17 cellular contexts compared by ENCODE assay signal in genomic region chr11:45933846-45934579, GRCh38. TPM values are rescaled to one million over a fixed set of nuclear protein-coding genes. Genes with fewer than 3 reads are reported as not detected.
A peak's percentile ranks its signal among the peaks of the same experiment; 100 is the strongest.
DNase-seq lines count a peak whose midpoint lies in the region; ATAC-seq and TF ChIP-seq lines count a peak whose summit lies in the region.
"Had no signal": no experiment of that assay in that cellular context is flagged by ENCODE, and none has a peak within 500 bp of the region (broad histone marks: within the 10 kb centered on the region; RNA-seq: fewer than 3 reads in every experiment).

No MANE protein-coding gene starts in this region.

- TF ChIP-seq POLR2A in spleen (IDR thresholded peaks at IDR 0.05), result no peak

- peaks cover 2% of the 10 kb centered on the region; the same call in 1 of the 2 replicates for H4K20me1 ChIP-seq in OCI-LY3 (ENCODE audit: insufficient read depth, low read length)

- peak overlapping the region; percentile 77 for H3K4me2 ChIP-seq in OCI-LY3 (ENCODE audit: low read length)

- H3K9ac ChIP-seq in OCI-LY3 (ENCODE audit: low read length), result peak overlapping the region; percentile 61

- H3K4me1 ChIP-seq in OCI-LY3 (ENCODE audit: low read length), result peaks cover 94% of the 10 kb centered on the region
- peaks cover 6 to 27% of the 10 kb centered on the region in 2 donors for H3K4me1 ChIP-seq in esophagus (ENCODE audit: control insufficient read depth in 2 of 2, insufficient read depth in 2 of 2, low read length in 1 of 2)
- peaks cover 17 to 94% (median 62%) of the 10 kb centered on the region in 6 donors for H3K4me1 ChIP-seq in spleen

- intact Hi-C loops in spleen (cut with DNase I; ENCODE audit: low total_unique reads), result no loop called here

- H3K27me3 ChIP-seq in OCI-LY3 (ENCODE audit: low read depth, low read length) (no peaks in the 10 kb centered on the region), esophagus (ENCODE audit: control insufficient read depth in 1 of 2, insufficient read depth in 2 of 2, low read length in 2 of 2) (no peaks in the 10 kb centered on the region), spleen (replicated peaks in 1 of 7) (no peaks in the 10 kb centered on the region)
- H3K27me3 ChIP-seq: tibial artery had no signal

- H3K36me3 ChIP-seq in OCI-LY3 (replicated peaks; ENCODE audit: low read depth, low read length) (peaks cover 29% of the 10 kb centered on the region), esophagus (ENCODE audit: control insufficient read depth in 2 of 2, insufficient read depth in 2 of 2, low read length in 1 of 2) (peaks cover 9 to 16% of the 10 kb centered on the region in 2 donors), spleen (peaks cover 3 to 91% (median 50%) of the 10 kb centered on the region in 6 donors)

- H3K79me2 ChIP-seq in OCI-LY3 (ENCODE audit: low read length), result peaks cover 30% of the 10 kb centered on the region

- WGBS in esophagus, 2 donors, result 53 to 66% methylated on average over 21 of the region's 21 CpGs
- WGBS in spleen, 5 donors, result 87 to 92% (median 92%) methylated on average over 21 of the region's 21 CpGs

- no peak overlapping the region for H2AFZ ChIP-seq in OCI-LY3 (ENCODE audit: low read depth, low read length)

- no peaks in the 10 kb centered on the region for H3K9me3 ChIP-seq in OCI-LY3 (ENCODE audit: insufficient read depth, low read length)
- H3K9me3 ChIP-seq in esophagus (ENCODE audit: control insufficient read depth in 2 of 2, insufficient read depth in 1 of 2, low read depth in 1 of 2, low read length in 1 of 2), result no peaks in the 10 kb centered on the region
- no peaks in the 10 kb centered on the region for H3K9me3 ChIP-seq in spleen
- H3K9me3 ChIP-seq: tibial artery had no signal

- peak overlapping the region; percentile 79 for H3K4me3 ChIP-seq in OCI-LY3 (ENCODE audit: low read length)
- no peak overlapping the region for H3K4me3 ChIP-seq in esophagus (ENCODE audit: low read depth in 1 of 2, low read length in 2 of 2)
- H3K4me3 ChIP-seq in spleen, result peak overlapping the region in 3 of 8 donors; percentile 30 to 60 (median 41)
- H3K4me3 ChIP-seq: tibial artery had no signal

- DNase-seq in spleen (peak; percentile 76), caudate nucleus (lab: John Stamatoyannopoulos, UW) (no peak), NCI-H2081 (lab: John Stamatoyannopoulos, UW) (no peak)
- DNase-seq: activated CD4-positive, alpha-beta memory T cell treated with anti-CD3 and anti-CD28 coated beads for 36 hours; activated naive CD4-positive, alpha-beta T cell treated with anti-CD3 and anti-CD28 coated beads, Interleukin-2, amount 10 ng/mL, durations not matched to agents 7 days and 5 days; activated T-cell treated with anti-CD3 and anti-CD28 coated beads, Interleukin-2, amount 50 U/mL, for 24 hours; GF-D8; left ventricle myocardium superior; nucleus accumbens; Right ventricle myocardium superior; T-helper 1 cell; WERI-Rb-1 had no signal

- no peak for ATAC-seq in GM21528 (IDR thresholded peaks at IDR 0.05; ENCODE audit: low FRiP score, unreplicated experiment)
- ATAC-seq: left ventricle myocardium superior had no signal

- H3K27ac ChIP-seq in OCI-LY3 (ENCODE audit: low read length), result peak overlapping the region; percentile 96
- H3K27ac ChIP-seq in esophagus (ENCODE audit: low read depth in 2 of 2, low read length in 1 of 2), result peak overlapping the region; percentile 17 to 34
- peak overlapping the region in 5 of 8 donors; percentile 8 to 86 (median 37) for H3K27ac ChIP-seq in spleen
- no peak overlapping the region for H3K27ac ChIP-seq in caudate nucleus (ENCODE audit: low read depth, low read length)
- H3K27ac ChIP-seq: tibial artery, WERI-Rb-1 had no signal

- TF ChIP-seq CTCF in OCI-LY3 (IDR thresholded peaks at IDR 0.05; ENCODE audit: low read depth, low read length) (no peak), spleen (IDR thresholded peaks at IDR 0.05 in 8 of 11, conservative IDR thresholded peaks at IDR 0.05 in 3 of 11) (no peak)

RNA-seq across cellular contexts. Expression of gene LARGE2, which starts 11.6 kb away (rescaled TPM):
- polyA plus RNA-seq in esophagus (10 to 100 TPM; 20.7 to 45.8 TPM), spleen (10 to 100 TPM in 2 of 3 donors, 1 to 10 TPM in 1; 4.7 to 18.8 (median 16.4) TPM)
- total RNA-seq in spleen, result 1 to 10 TPM; 2.5 to 8.4 (median 6.1) TPM
- total RNA-seq: left ventricle myocardium superior, Right ventricle myocardium superior had no signal

RNA-seq across cellular contexts. Expression of gene PEX16, which starts 16.3 kb away (rescaled TPM):
- polyA plus RNA-seq in esophagus, result 10 to 100 TPM; 18.9 to 29.1 TPM
- 10 to 100 TPM; 29.2 to 36.7 (median 33.7) TPM for total RNA-seq in spleen
- polyA plus RNA-seq in spleen, result 10 to 100 TPM; 41.6 to 50.1 (median 46.1) TPM

RNA-seq across cellular contexts. Expression of gene FREY1, which starts 26.9 kb away (rescaled TPM):
- polyA plus RNA-seq in esophagus (under 1 TPM; 0.16 to 0.49 TPM), spleen (under 1 TPM; 0.13 to 0.32 (median 0.27) TPM)
- 1 to 10 TPM in 4 of 7 donors, under 1 TPM in 1, not detected in 2; 0.57 to 2.0 (median 1.2) TPM for total RNA-seq in spleen
- total RNA-seq: epithelial cell of proximal tubule, Right ventricle myocardium superior had no signal

RNA-seq across cellular contexts. Expression of gene MAPK8IP1, which starts 48.6 kb away (rescaled TPM):
- polyA plus RNA-seq in esophagus (1 to 10 TPM in 1 of 2 donors, under 1 TPM in 1; 0.77 to 1.3 TPM), spleen (1 to 10 TPM in 2 of 3 donors, under 1 TPM in 1; 0.80 to 2.2 (median 1.3) TPM)
- total RNA-seq in spleen, result 1 to 10 TPM; 1.7 to 6.0 (median 3.4) TPM
